In genomic region chr11:109197656-109198055, GRCh38 we compare ENCODE assay signal across 11 cellular contexts.
DNase-seq lines count a peak whose midpoint lies in the region; ATAC-seq and TF ChIP-seq lines count a peak whose summit lies in the region.
"Had no signal": no experiment of that assay in that cellular context is flagged by ENCODE, and none has a peak within 500 bp of the region (broad histone marks: within the 10 kb centered on the region; RNA-seq: fewer than 3 reads in every experiment).

No MANE protein-coding gene starts in this region.

- TF ChIP-seq CTCF in SK-N-SH (IDR thresholded peaks at IDR 0.05) (no peak), PC-9 (conservative IDR thresholded peaks at IDR 0.05) (no peak), epithelial cell of esophagus (IDR thresholded peaks at IDR 0.05; ENCODE audit: insufficient read depth, low read depth, low read length, missing control alignments) (no peak)

- TF ChIP-seq RAD21 in SK-N-SH (IDR thresholded peaks at IDR 0.05; ENCODE audit: low read length): no peak

- H3K9me2 ChIP-seq in SK-N-SH: no peaks in the 10 kb centered on the region
- peaks cover 7% of the 10 kb centered on the region; the same call in 1 of the 2 replicates for H3K9me2 ChIP-seq in PC-9 (ENCODE audit: insufficient read depth)
- H3K9me2 ChIP-seq in Karpas-422 (replicated peaks; ENCODE audit: insufficient read depth, low read length): no peaks in the 10 kb centered on the region; the same call in 1 of the 2 replicates

- no peak overlapping the region for H3K27ac ChIP-seq in SK-N-SH (ENCODE audit: low read depth in 2 of 2, low read length in 1 of 2)
- H3K27ac ChIP-seq in PC-9: peak overlapping the region; percentile 11
- H3K27ac ChIP-seq in Karpas-422 (ENCODE audit: low read length): no peak overlapping the region
- H3K27ac ChIP-seq: WERI-Rb-1 had no signal

- BruUV-seq in PC-9 (replicated peaks; lab: Mats Ljungman, UMichigan): no TSS peak

- H3K9me3 ChIP-seq in SK-N-SH: no peaks in the 10 kb centered on the region
- H3K9me3 ChIP-seq in PC-9 (ENCODE audit: insufficient read depth, low read depth): peaks cover 5% of the 10 kb centered on the region; the same call in 1 of the 2 replicates
- no peaks in the 10 kb centered on the region for H3K9me3 ChIP-seq in Karpas-422 (ENCODE audit: low read length)

- H3K9ac ChIP-seq in SK-N-SH (no peak overlapping the region), Karpas-422 (ENCODE audit: low read length) (no peak overlapping the region)

- CTCF ChIA-PET in SK-N-SH (lab: Yijun Ruan, JAX) (no interaction called here), PC-9 (lab: Charles Lee) (no interaction called here)

- H3K4me1 ChIP-seq in SK-N-SH (ENCODE audit: control insufficient read depth in 1 of 2, insufficient read depth in 2 of 2, low read depth in 1 of 2, low read length in 1 of 2) (peaks cover 0 to 12% of the 10 kb centered on the region in 2 experiments; a peak in 1 of 4 replicates), PC-9 (replicated peaks; ENCODE audit: insufficient read depth) (peaks cover 8% of the 10 kb centered on the region), Karpas-422 (ENCODE audit: low read length) (no peaks in the 10 kb centered on the region)

- no peak for TF ChIP-seq EP300 in SK-N-SH (IDR thresholded peaks at IDR 0.05; ENCODE audit: borderline replicate concordance in 1 of 2, low read depth in 1 of 2, low read length in 1 of 2)

- no peak overlapping the region for H3K4me3 ChIP-seq in SK-N-SH (ENCODE audit: low read depth in 2 of 2, low read length in 1 of 2)
- H3K4me3 ChIP-seq in PC-9: no peak overlapping the region
- no peak overlapping the region for H3K4me3 ChIP-seq in epithelial cell of esophagus (ENCODE audit: low read length)
- no peak overlapping the region for H3K4me3 ChIP-seq in Karpas-422 (ENCODE audit: low read length)

- H3K79me2 ChIP-seq in SK-N-SH (ENCODE audit: insufficient read depth) (no peaks in the 10 kb centered on the region), PC-9 (ENCODE audit: low read depth) (no peaks in the 10 kb centered on the region), Karpas-422 (ENCODE audit: low read length) (no peaks in the 10 kb centered on the region)

- no peaks in the 10 kb centered on the region for H3F3A ChIP-seq in SK-N-SH (replicated peaks; ENCODE audit: insufficient read depth)
- no peaks in the 10 kb centered on the region; the same call in 1 of the 2 replicates for H3F3A ChIP-seq in PC-9 (ENCODE audit: insufficient read depth, low read depth)

- ATAC-seq in SK-N-SH treated with all-trans-retinoic acid at 6 μM for 48 hours (no peak), GM18858 (IDR thresholded peaks at IDR 0.05; ENCODE audit: unreplicated experiment) (no peak), HG02798 (IDR thresholded peaks at IDR 0.05; ENCODE audit: poor library complexity, unreplicated experiment) (no peak)

- 88% methylated on average over 1 of the region's 1 CpG for WGBS in SK-N-SH (ENCODE audit: low lambda C conversion rate)

- H4K20me1 ChIP-seq in SK-N-SH (ENCODE audit: insufficient read depth): no peaks in the 10 kb centered on the region
- H4K20me1 ChIP-seq in PC-9 (ENCODE audit: insufficient read depth): no peaks in the 10 kb centered on the region
- H4K20me1 ChIP-seq in Karpas-422 (ENCODE audit: insufficient read depth, low read depth, low read length): no peaks in the 10 kb centered on the region

- no peaks in the 10 kb centered on the region for H3K36me3 ChIP-seq in SK-N-SH (replicated peaks in 1 of 2; ENCODE audit: control insufficient read depth in 1 of 2, insufficient read depth in 2 of 2, low read length in 1 of 2)
- no peaks in the 10 kb centered on the region for H3K36me3 ChIP-seq in PC-9 (ENCODE audit: low read depth)
- H3K36me3 ChIP-seq in Karpas-422 (ENCODE audit: insufficient read depth, low read length): no peaks in the 10 kb centered on the region
- H3K36me3 ChIP-seq: WERI-Rb-1 had no signal

- POLR2A ChIA-PET in SK-N-SH (lab: Yijun Ruan, JAX) (no interaction called here), PC-9 (lab: Charles Lee; ENCODE audit: unreplicated experiment) (no interaction called here)

- intact Hi-C loops in PC-9 (cut with micrococcal nuclease; ENCODE audit: unreplicated experiment): no loop called here

- no peaks in the 10 kb centered on the region for H3K27me3 ChIP-seq in SK-N-SH (ENCODE audit: insufficient read depth)
- no peaks in the 10 kb centered on the region for H3K27me3 ChIP-seq in PC-9 (ENCODE audit: insufficient read depth, low read depth)
- no peaks in the 10 kb centered on the region; the same call in 1 of the 2 replicates for H3K27me3 ChIP-seq in Karpas-422 (ENCODE audit: low read length)

- peak overlapping the region; percentile 79; the same call in 1 of the 2 replicates for H2AFZ ChIP-seq in SK-N-SH (ENCODE audit: low read depth)
- H2AFZ ChIP-seq in PC-9: peak overlapping the region; percentile 76
- no peak overlapping the region for H2AFZ ChIP-seq in Karpas-422 (ENCODE audit: low read length)

- DNase-seq in SK-N-SH: no peak
- DNase-seq in PC-9: no peak
- peak; percentile 9 for DNase-seq in epithelial cell of esophagus (ENCODE audit: low read depth)
- DNase-seq in Karpas-422: no peak
- no peak for DNase-seq in cerebellar nuclear complex (lab: John Stamatoyannopoulos, UW)
- DNase-seq: NCI-H82, SIG-M5, WERI-Rb-1 had no signal

- no peak overlapping the region for H3K4me2 ChIP-seq in SK-N-SH
- peak overlapping the region; percentile 0; the same call in 1 of the 2 replicates for H3K4me2 ChIP-seq in PC-9
- H3K4me2 ChIP-seq in Karpas-422 (ENCODE audit: low read depth, low read length, poor library complexity, severe bottlenecking): no peak overlapping the region

TF ChIP-seq in SK-N-SH, 30 proteins besides CTCF, POLR2A, EP300 and RAD21:
- TF ChIP-seq NFIC (IDR thresholded peaks at IDR 0.05; ENCODE audit: borderline replicate concordance): no peak
- no peak for TF ChIP-seq SMC3 (IDR thresholded peaks at IDR 0.05; ENCODE audit: low read depth, low read length)
- no peak for TF ChIP-seq RFX5 (IDR thresholded peaks at IDR 0.05; ENCODE audit: low read length)
- no peak for TF ChIP-seq USF1 (IDR thresholded peaks at IDR 0.05; ENCODE audit: borderline replicate concordance, low read depth)
- TF ChIP-seq CHD2 (IDR thresholded peaks at IDR 0.05; ENCODE audit: low read length, partially characterized antibody): no peak
- TF ChIP-seq PBX3 (IDR thresholded peaks at IDR 0.05): no peak
- no peak for TF ChIP-seq MEF2A (IDR thresholded peaks at IDR 0.05; ENCODE audit: borderline replicate concordance, low read depth)

TF ChIP-seq in SK-N-SH treated with all-trans-retinoic acid at 6 μM for 48 hours, 23 proteins besides CTCF, POLR2A, EP300 and RAD21:
- TF ChIP-seq, protein P1, sequence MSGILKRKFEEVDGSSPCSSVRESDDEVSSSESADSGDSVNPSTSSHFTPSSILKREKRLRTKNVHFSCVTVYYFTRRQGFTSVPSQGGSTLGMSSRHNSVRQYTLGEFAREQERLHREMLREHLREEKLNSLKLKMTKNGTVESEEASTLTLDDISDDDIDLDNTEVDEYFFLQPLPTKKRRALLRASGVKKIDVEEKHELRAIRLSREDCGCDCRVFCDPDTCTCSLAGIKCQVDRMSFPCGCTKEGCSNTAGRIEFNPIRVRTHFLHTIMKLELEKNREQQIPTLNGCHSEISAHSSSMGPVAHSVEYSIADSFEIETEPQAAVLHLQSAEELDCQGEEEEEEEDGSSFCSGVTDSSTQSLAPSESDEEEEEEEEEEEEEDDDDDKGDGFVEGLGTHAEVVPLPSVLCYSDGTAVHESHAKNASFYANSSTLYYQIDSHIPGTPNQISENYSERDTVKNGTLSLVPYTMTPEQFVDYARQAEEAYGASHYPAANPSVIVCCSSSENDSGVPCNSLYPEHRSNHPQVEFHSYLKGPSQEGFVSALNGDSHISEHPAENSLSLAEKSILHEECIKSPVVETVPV (CRISPR knock-in tag; IDR thresholded peaks at IDR 0.05): no peak
- no peak for TF ChIP-seq ZNF565 (CRISPR knock-in tag; conservative IDR thresholded peaks at IDR 0.05; ENCODE audit: low read depth)
- TF ChIP-seq GLIS3 (CRISPR knock-in tag; IDR thresholded peaks at IDR 0.05): no peak
- TF ChIP-seq, protein P2, sequence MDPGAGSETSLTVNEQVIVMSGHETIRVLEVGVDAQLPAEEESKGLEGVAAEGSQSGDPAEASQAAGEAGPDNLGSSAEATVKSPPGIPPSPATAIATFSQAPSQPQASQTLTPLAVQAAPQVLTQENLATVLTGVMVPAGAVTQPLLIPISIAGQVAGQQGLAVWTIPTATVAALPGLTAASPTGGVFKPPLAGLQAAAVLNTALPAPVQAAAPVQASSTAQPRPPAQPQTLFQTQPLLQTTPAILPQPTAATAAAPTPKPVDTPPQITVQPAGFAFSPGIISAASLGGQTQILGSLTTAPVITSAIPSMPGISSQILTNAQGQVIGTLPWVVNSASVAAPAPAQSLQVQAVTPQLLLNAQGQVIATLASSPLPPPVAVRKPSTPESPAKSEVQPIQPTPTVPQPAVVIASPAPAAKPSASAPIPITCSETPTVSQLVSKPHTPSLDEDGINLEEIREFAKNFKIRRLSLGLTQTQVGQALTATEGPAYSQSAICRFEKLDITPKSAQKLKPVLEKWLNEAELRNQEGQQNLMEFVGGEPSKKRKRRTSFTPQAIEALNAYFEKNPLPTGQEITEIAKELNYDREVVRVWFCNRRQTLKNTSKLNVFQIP (CRISPR knock-in tag; IDR thresholded peaks at IDR 0.05; ENCODE audit: borderline replicate concordance, low read depth): no peak
- TF ChIP-seq ESRRG (CRISPR knock-in tag; IDR thresholded peaks at IDR 0.05): no peak
- no peak for TF ChIP-seq ZC3H10 (CRISPR knock-in tag; IDR thresholded peaks at IDR 0.05)
